ENCODE assay signal across 10 cellular contexts in the genomic region with DNA sequence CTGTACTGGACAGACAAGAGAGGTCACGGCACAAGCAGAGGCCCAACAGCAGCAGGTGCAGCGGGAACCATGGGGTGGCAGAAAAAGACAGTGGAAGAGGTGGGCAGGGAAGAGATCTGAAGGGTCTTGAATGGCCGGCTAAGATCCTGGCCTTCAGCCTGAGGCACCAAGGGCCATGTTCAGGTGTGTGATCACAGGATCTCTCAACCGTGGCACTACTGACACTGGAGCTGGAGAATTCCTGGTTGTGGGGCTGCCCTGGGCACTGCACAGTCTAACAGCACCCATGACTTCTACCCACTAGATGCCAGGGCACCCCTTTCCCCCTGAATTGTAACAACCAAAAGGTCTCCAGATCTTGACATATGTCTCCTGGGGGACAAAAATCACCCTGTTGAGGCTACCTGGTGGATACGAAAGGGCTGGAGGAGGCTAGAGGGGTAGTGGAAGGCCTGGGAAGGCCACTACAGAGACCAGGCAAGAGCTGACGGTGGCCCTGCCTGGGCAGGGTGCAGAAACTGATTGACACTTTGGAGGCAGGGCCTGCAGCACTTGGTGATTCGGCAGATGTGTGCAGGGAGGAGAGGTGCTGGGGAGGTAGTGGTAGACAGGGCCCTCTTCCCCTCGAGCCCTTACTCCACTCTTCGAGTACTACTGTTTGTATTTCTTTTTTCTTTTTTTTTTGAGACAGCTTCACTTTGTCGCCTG. TPM values are rescaled to one million over a fixed set of nuclear protein-coding genes. Genes with fewer than 3 reads are reported as not detected.
DNase-seq lines count a peak whose midpoint lies in the region; ATAC-seq and TF ChIP-seq lines count a peak whose summit lies in the region.
"Had no signal": no experiment of that assay in that cellular context is flagged by ENCODE, and none has a peak within 500 bp of the region (broad histone marks: within the 10 kb centered on the region; RNA-seq: fewer than 3 reads in every experiment).

No MANE protein-coding gene starts in this region.

- H3K9me3 Mint-ChIP-seq in stimulated activated naive CD8-positive, alpha-beta T cell treated with anti-CD3 and anti-CD28 coated beads, Interleukin-15, amount 100 ng/mL, for 72 hours, result no peaks in the 10 kb centered on the region
- H3K9me3 Mint-ChIP-seq: naive B cell had no signal

- TF ChIP-seq RAD21 in HCT116 (IDR thresholded peaks at IDR 0.05; ENCODE audit: low read depth), result no peak

- H3K4me2 ChIP-seq in HCT116 (ENCODE audit: low read length) (no peak overlapping the region), hepatocyte (no peak overlapping the region)

- peaks cover 100% of the 10 kb centered on the region for H3K79me2 ChIP-seq in HCT116 (ENCODE audit: insufficient read depth, low read length)
- H3K79me2 ChIP-seq in hepatocyte, result peaks cover 96% of the 10 kb centered on the region

- H3K9me2 ChIP-seq in HCT116 (ENCODE audit: insufficient read depth) (no peaks in the 10 kb centered on the region), hepatocyte (replicated peaks; ENCODE audit: insufficient read depth) (no peaks in the 10 kb centered on the region)

- no peak overlapping the region for H2AFZ ChIP-seq in HCT116 (ENCODE audit: low read depth, low read length, poor library complexity, severe bottlenecking)
- no peak overlapping the region for H2AFZ ChIP-seq in hepatocyte

- H3K4me1 Mint-ChIP-seq in T-helper 17 cell, result peaks cover 53% of the 10 kb centered on the region
- peaks cover 84% of the 10 kb centered on the region for H3K4me1 Mint-ChIP-seq in stimulated activated naive CD8-positive, alpha-beta T cell treated with anti-CD3 and anti-CD28 coated beads, Interleukin-15, amount 100 ng/mL, for 72 hours

- no peak for TF ChIP-seq POLR2A in HCT116 (IDR thresholded peaks at IDR 0.05; ENCODE audit: borderline replicate concordance, extremely low read depth, insufficient read depth, insufficient read length)

- no peak overlapping the region for H3K9ac ChIP-seq in HCT116 (ENCODE audit: low read length)

- H3K4me3 Mint-ChIP-seq in T-helper 17 cell, result no peak overlapping the region
- H3K4me3 Mint-ChIP-seq in stimulated activated naive CD8-positive, alpha-beta T cell treated with anti-CD3 and anti-CD28 coated beads, Interleukin-15, amount 100 ng/mL, for 72 hours, result no peak overlapping the region
- H3K4me3 Mint-ChIP-seq: naive B cell had no signal

- H3K27ac ChIP-seq in HCT116 (ENCODE audit: low read depth, low read length) (peak overlapping the region; percentile 20; the same call in 1 of the 2 replicates), hepatocyte (peak overlapping the region; percentile 9)

- POLR2A ChIA-PET in HCT116 (lab: Charles Lee), result no interaction called here

- no peaks in the 10 kb centered on the region for H3K27me3 ChIP-seq in HCT116 (ENCODE audit: insufficient read depth, low read length)
- no peaks in the 10 kb centered on the region for H3K27me3 ChIP-seq in hepatocyte

- TF ChIP-seq CTCF in HCT116 (IDR thresholded peaks at IDR 0.05 in 2 of 3, conservative IDR thresholded peaks at IDR 0.05 in 1 of 3; ENCODE audit: borderline replicate concordance in 1 of 3, insufficient read depth in 1 of 3, low read depth in 2 of 3, low read length in 2 of 3) (no peak), hepatocyte (IDR thresholded peaks at IDR 0.05; ENCODE audit: poor library complexity) (no peak)

- H3K4me1 ChIP-seq in HCT116 (ENCODE audit: control insufficient read depth in 1 of 2, insufficient read depth in 2 of 2, low read length in 2 of 2) (peaks cover 0 to 12% of the 10 kb centered on the region in 2 experiments; a peak in 1 of 4 replicates), hepatocyte (ENCODE audit: insufficient read depth) (peaks cover 22% of the 10 kb centered on the region)

- BruUV-seq in HCT116 (replicated peaks; lab: Mats Ljungman, UMichigan), result no TSS peak

- H3K9me3 ChIP-seq in HCT116 (ENCODE audit: control insufficient read depth in 1 of 2, insufficient read depth in 1 of 2, low read depth in 1 of 2, low read length in 2 of 2) (no peaks in the 10 kb centered on the region), T-helper 17 cell (ENCODE audit: control insufficient read depth, low read length, poor library complexity, severe bottlenecking) (no peaks in the 10 kb centered on the region), hepatocyte (ENCODE audit: low read depth) (no peaks in the 10 kb centered on the region)

- 87% methylated on average over 10 of the region's 10 CpGs for WGBS in hepatocyte (ENCODE audit: low lambda C conversion rate, missing lambda C conversion rate)

- H3K36me3 ChIP-seq in HCT116 (ENCODE audit: control insufficient read depth in 1 of 2, insufficient read depth in 2 of 2, low read length in 2 of 2), result peaks cover 24 to 47% of the 10 kb centered on the region in 2 experiments; a peak in 3 of 4 replicates
- no peaks in the 10 kb centered on the region for H3K36me3 ChIP-seq in hepatocyte (replicated peaks; ENCODE audit: insufficient read depth, low read depth)

- RAD21 ChIA-PET in HCT116 (lab: Charles Lee; ENCODE audit: low non-redundant PET in 1 of 2, low total read pairs in 2 of 2, uncharacterized antibody in 2 of 2, unreplicated experiment in 2 of 2), result no interaction called here

- H3K27ac Mint-ChIP-seq in T-helper 17 cell, result peak overlapping the region; percentile 81
- peak overlapping the region; percentile 42 to 59 for H3K27ac Mint-ChIP-seq in stimulated activated naive CD8-positive, alpha-beta T cell treated with anti-CD3 and anti-CD28 coated beads, Interleukin-15, amount 100 ng/mL, for 72 hours

- H3K27me3 Mint-ChIP-seq in T-helper 17 cell, result no peaks in the 10 kb centered on the region
- H3K27me3 Mint-ChIP-seq in stimulated activated naive CD8-positive, alpha-beta T cell treated with anti-CD3 and anti-CD28 coated beads, Interleukin-15, amount 100 ng/mL, for 72 hours, result no peaks in the 10 kb centered on the region
- H3K27me3 Mint-ChIP-seq: naive B cell had no signal

- peaks cover 27% of the 10 kb centered on the region; the same call in 1 of the 2 replicates for H4K20me1 ChIP-seq in HCT116 (ENCODE audit: insufficient read depth)
- peaks cover 97% of the 10 kb centered on the region for H4K20me1 ChIP-seq in hepatocyte (ENCODE audit: insufficient read depth, poor library complexity, severe bottlenecking)

- CTCF ChIA-PET in HCT116 (lab: Charles Lee), result no interaction called here

- intact Hi-C loops in HCT116 (cut with micrococcal nuclease), result no loop called here

- ATAC-seq in HCT116 (no peak), T-helper 17 cell (no peak)
- ATAC-seq in stimulated activated naive CD8-positive, alpha-beta T cell treated with anti-CD3 and anti-CD28 coated beads, Interleukin-15, amount 100 ng/mL, for 72 hours, result no peak

- H3K36me3 Mint-ChIP-seq in T-helper 17 cell (ENCODE audit: low read depth), result no peaks in the 10 kb centered on the region
- H3K36me3 Mint-ChIP-seq: naive B cell had no signal

- H3K4me3 ChIP-seq in HCT116 (replicated peaks in 1 of 2; ENCODE audit: low read depth in 1 of 2, low read length in 2 of 2), result no peak overlapping the region
- H3K4me3 ChIP-seq in hepatocyte, result no peak overlapping the region

- DNase-seq in HCT116 (ENCODE audit: low read depth, low spot score), result no peak
- DNase-seq in T-helper 17 cell, result no peak
- peak; percentile 5 for DNase-seq in hepatocyte (ENCODE audit: low spot score)
- no peak for DNase-seq in stimulated activated naive CD8-positive, alpha-beta T cell treated with anti-CD3 and anti-CD28 coated beads, Interleukin-15, amount 100 ng/mL, for 72 hours
- no peak for DNase-seq in NCI-H69 (lab: John Stamatoyannopoulos, UW)
- no peak for DNase-seq in NCI-H2227 treated with DMSO at 0.1 percent for 48 hours (lab: John Stamatoyannopoulos, UW)
- DNase-seq in NCI-H1092 (lab: John Stamatoyannopoulos, UW), result no peak
- DNase-seq: activated CD8-positive, alpha-beta memory T cell treated with anti-CD3 and anti-CD28 coated beads for 24 hours; naive B cell; NCI-H187 treated with DMSO at 0.1 percent for 48 hours had no signal

TF ChIP-seq in HCT116, 20 proteins besides CTCF, POLR2A, EP300 and RAD21 (continues in another document):
- TF ChIP-seq EZH2phosphoT487 (IDR thresholded peaks at IDR 0.05; ENCODE audit: borderline replicate concordance), result no peak
- no peak for TF ChIP-seq ELF1 (IDR thresholded peaks at IDR 0.05; ENCODE audit: borderline replicate concordance, low read depth)
- no peak for TF ChIP-seq TCF7L2 (IDR thresholded peaks at IDR 0.05; ENCODE audit: borderline replicate concordance, extremely low read depth, insufficient read depth, insufficient read length)
- TF ChIP-seq CBX3 (IDR thresholded peaks at IDR 0.05; ENCODE audit: low read depth), result no peak
- no peak for TF ChIP-seq FOSL1 (IDR thresholded peaks at IDR 0.05; ENCODE audit: low read depth)
- TF ChIP-seq, protein P1, sequence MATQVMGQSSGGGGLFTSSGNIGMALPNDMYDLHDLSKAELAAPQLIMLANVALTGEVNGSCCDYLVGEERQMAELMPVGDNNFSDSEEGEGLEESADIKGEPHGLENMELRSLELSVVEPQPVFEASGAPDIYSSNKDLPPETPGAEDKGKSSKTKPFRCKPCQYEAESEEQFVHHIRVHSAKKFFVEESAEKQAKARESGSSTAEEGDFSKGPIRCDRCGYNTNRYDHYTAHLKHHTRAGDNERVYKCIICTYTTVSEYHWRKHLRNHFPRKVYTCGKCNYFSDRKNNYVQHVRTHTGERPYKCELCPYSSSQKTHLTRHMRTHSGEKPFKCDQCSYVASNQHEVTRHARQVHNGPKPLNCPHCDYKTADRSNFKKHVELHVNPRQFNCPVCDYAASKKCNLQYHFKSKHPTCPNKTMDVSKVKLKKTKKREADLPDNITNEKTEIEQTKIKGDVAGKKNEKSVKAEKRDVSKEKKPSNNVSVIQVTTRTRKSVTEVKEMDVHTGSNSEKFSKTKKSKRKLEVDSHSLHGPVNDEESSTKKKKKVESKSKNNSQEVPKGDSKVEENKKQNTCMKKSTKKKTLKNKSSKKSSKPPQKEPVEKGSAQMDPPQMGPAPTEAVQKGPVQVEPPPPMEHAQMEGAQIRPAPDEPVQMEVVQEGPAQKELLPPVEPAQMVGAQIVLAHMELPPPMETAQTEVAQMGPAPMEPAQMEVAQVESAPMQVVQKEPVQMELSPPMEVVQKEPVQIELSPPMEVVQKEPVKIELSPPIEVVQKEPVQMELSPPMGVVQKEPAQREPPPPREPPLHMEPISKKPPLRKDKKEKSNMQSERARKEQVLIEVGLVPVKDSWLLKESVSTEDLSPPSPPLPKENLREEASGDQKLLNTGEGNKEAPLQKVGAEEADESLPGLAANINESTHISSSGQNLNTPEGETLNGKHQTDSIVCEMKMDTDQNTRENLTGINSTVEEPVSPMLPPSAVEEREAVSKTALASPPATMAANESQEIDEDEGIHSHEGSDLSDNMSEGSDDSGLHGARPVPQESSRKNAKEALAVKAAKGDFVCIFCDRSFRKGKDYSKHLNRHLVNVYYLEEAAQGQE (IDR thresholded peaks at IDR 0.05; ENCODE audit: low read depth), result no peak
- no peak for TF ChIP-seq SIN3A (IDR thresholded peaks at IDR 0.05; ENCODE audit: low read depth)

RNA-seq across cellular contexts. Expression of a gene that starts 8.3 kb away (rescaled TPM):
- 190 TPM for total RNA-seq in HCT116 (2021; ENCODE audit: unreplicated experiment)
- 148 and 171 TPM in 2 replicates for polyA plus RNA-seq in HCT116 (2012)
- 100 to 1,000 TPM; 157 to 174 TPM for total RNA-seq in T-helper 17 cell
- total RNA-seq in hepatocyte, result 85.8 and 89.5 TPM in 2 replicates
- 123 and 152 TPM in 2 replicates for polyA plus RNA-seq in hepatocyte

RNA-seq across cellular contexts. Expression of a gene that starts 36.1 kb away (rescaled TPM):
- total RNA-seq in HCT116 (2021; ENCODE audit: unreplicated experiment), result 66.0 TPM
- 51.2 and 55.1 TPM in 2 replicates for polyA plus RNA-seq in HCT116 (2012)
- 10 to 100 TPM; 53.3 TPM for total RNA-seq in T-helper 17 cell
- 32.1 and 58.2 TPM in 2 replicates for total RNA-seq in hepatocyte
- polyA plus RNA-seq in hepatocyte, result 90.0 and 102 TPM in 2 replicates
